ENCODE assay signal across 1 cellular context in genomic region chr19:38649305-38650179, GRCh38.
A peak's percentile ranks its signal among the peaks of the same experiment; 100 is the strongest.
TF ChIP-seq lines count a peak whose summit lies in the region.

No MANE protein-coding gene starts in this region.

TF ChIP-seq in HepG2, 621 proteins besides CTCF, POLR2A, EP300 and RAD21 (continued from another document):
- no peak for TF ChIP-seq ZNF775 (CRISPR knock-in tag; IDR thresholded peaks at IDR 0.05; ENCODE audit: borderline replicate concordance)
- no peak for TF ChIP-seq PBX2 (CRISPR knock-in tag; IDR thresholded peaks at IDR 0.05)
- peak; percentile 22 for TF ChIP-seq FOSL2 (CRISPR knock-in tag; IDR thresholded peaks at IDR 0.05)
- no peak for TF ChIP-seq SIN3B (IDR thresholded peaks at IDR 0.05; ENCODE audit: low read length)
- no peak for TF ChIP-seq ZNF747 (CRISPR knock-in tag; IDR thresholded peaks at IDR 0.05; ENCODE audit: borderline replicate concordance)
- TF ChIP-seq, protein P1, sequence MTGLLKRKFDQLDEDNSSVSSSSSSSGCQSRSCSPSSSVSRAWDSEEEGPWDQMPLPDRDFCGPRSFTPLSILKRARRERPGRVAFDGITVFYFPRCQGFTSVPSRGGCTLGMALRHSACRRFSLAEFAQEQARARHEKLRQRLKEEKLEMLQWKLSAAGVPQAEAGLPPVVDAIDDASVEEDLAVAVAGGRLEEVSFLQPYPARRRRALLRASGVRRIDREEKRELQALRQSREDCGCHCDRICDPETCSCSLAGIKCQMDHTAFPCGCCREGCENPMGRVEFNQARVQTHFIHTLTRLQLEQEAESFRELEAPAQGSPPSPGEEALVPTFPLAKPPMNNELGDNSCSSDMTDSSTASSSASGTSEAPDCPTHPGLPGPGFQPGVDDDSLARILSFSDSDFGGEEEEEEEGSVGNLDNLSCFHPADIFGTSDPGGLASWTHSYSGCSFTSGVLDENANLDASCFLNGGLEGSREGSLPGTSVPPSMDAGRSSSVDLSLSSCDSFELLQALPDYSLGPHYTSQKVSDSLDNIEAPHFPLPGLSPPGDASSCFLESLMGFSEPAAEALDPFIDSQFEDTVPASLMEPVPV (CRISPR knock-in tag; IDR thresholded peaks at IDR 0.05), result peak; percentile 62; the same call in 1 of the 2 replicates
- TF ChIP-seq ZNF709 (CRISPR knock-in tag; IDR thresholded peaks at IDR 0.05), result 0 out of 2 replicates have a peak, but pooled peaks have one; percentile 57
- TF ChIP-seq ZNF235 (CRISPR knock-in tag; IDR thresholded peaks at IDR 0.05; ENCODE audit: borderline replicate concordance), result no peak; the same call in 1 of the 2 replicates
- 0 out of 2 replicates have a peak, but pooled peaks have one; percentile 51 for TF ChIP-seq ARNT2 (CRISPR knock-in tag; IDR thresholded peaks at IDR 0.05; ENCODE audit: low read depth)
- TF ChIP-seq ZNF652 (CRISPR knock-in tag; IDR thresholded peaks at IDR 0.05; ENCODE audit: borderline replicate concordance, low read depth), result no peak
- TF ChIP-seq, protein P2, sequence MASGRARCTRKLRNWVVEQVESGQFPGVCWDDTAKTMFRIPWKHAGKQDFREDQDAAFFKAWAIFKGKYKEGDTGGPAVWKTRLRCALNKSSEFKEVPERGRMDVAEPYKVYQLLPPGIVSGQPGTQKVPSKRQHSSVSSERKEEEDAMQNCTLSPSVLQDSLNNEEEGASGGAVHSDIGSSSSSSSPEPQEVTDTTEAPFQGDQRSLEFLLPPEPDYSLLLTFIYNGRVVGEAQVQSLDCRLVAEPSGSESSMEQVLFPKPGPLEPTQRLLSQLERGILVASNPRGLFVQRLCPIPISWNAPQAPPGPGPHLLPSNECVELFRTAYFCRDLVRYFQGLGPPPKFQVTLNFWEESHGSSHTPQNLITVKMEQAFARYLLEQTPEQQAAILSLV (CRISPR knock-in tag; IDR thresholded peaks at IDR 0.05; ENCODE audit: borderline replicate concordance), result no peak
- no peak; a peak in 1 of 4 replicates for TF ChIP-seq KLF16 (CRISPR knock-in tag; IDR thresholded peaks at IDR 0.05)
- 0 out of 2 replicates have a peak, but pooled peaks have one; percentile 37 for TF ChIP-seq ZIK1 (CRISPR knock-in tag; IDR thresholded peaks at IDR 0.05; ENCODE audit: borderline replicate concordance, low read depth)
- TF ChIP-seq, protein P3, sequence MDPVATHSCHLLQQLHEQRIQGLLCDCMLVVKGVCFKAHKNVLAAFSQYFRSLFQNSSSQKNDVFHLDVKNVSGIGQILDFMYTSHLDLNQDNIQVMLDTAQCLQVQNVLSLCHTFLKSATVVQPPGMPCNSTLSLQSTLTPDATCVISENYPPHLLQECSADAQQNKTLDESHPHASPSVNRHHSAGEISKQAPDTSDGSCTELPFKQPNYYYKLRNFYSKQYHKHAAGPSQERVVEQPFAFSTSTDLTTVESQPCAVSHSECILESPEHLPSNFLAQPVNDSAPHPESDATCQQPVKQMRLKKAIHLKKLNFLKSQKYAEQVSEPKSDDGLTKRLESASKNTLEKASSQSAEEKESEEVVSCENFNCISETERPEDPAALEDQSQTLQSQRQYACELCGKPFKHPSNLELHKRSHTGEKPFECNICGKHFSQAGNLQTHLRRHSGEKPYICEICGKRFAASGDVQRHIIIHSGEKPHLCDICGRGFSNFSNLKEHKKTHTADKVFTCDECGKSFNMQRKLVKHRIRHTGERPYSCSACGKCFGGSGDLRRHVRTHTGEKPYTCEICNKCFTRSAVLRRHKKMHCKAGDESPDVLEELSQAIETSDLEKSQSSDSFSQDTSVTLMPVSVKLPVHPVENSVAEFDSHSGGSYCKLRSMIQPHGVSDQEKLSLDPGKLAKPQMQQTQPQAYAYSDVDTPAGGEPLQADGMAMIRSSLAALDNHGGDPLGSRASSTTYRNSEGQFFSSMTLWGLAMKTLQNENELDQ (CRISPR knock-in tag; IDR thresholded peaks at IDR 0.05; ENCODE audit: borderline replicate concordance), result no peak
- peak; percentile 51; the same call in 1 of the 2 replicates for TF ChIP-seq JUNB (CRISPR knock-in tag; IDR thresholded peaks at IDR 0.05; ENCODE audit: borderline replicate concordance)
- TF ChIP-seq ARID2 (CRISPR knock-in tag; IDR thresholded peaks at IDR 0.05; ENCODE audit: borderline replicate concordance), result peak; percentile 51; the same call in 1 of the 2 replicates
- TF ChIP-seq MED8 (CRISPR knock-in tag; IDR thresholded peaks at IDR 0.05; ENCODE audit: insufficient replicate concordance), result no peak
- TF ChIP-seq ZNF503 (CRISPR knock-in tag; IDR thresholded peaks at IDR 0.05), result peak; percentile 62; the same call in 1 of the 2 replicates
- peak; percentile 29; the same call in 1 of the 2 replicates for TF ChIP-seq ZNF629 (CRISPR knock-in tag; conservative IDR thresholded peaks at IDR 0.05)
- no peak for TF ChIP-seq SP2 (CRISPR knock-in tag; IDR thresholded peaks at IDR 0.05)
- TF ChIP-seq ZNF639 (CRISPR knock-in tag; conservative IDR thresholded peaks at IDR 0.05), result no peak
- 0 out of 2 replicates have a peak, but pooled peaks have one; percentile 32 for TF ChIP-seq ZSCAN29 (CRISPR knock-in tag; conservative IDR thresholded peaks at IDR 0.05)
- TF ChIP-seq ZNF782 (CRISPR knock-in tag; IDR thresholded peaks at IDR 0.05; ENCODE audit: borderline replicate concordance), result peak; percentile 54; the same call in 1 of the 2 replicates
- TF ChIP-seq THAP11 (CRISPR knock-in tag; IDR thresholded peaks at IDR 0.05), result peak; percentile 47
- TF ChIP-seq KDM6A (CRISPR knock-in tag; IDR thresholded peaks at IDR 0.05; ENCODE audit: low read depth), result peak; percentile 29; the same call in 1 of the 2 replicates
- TF ChIP-seq ZNF576 (CRISPR knock-in tag; IDR thresholded peaks at IDR 0.05), result no peak
